In the genomic region with DNA sequence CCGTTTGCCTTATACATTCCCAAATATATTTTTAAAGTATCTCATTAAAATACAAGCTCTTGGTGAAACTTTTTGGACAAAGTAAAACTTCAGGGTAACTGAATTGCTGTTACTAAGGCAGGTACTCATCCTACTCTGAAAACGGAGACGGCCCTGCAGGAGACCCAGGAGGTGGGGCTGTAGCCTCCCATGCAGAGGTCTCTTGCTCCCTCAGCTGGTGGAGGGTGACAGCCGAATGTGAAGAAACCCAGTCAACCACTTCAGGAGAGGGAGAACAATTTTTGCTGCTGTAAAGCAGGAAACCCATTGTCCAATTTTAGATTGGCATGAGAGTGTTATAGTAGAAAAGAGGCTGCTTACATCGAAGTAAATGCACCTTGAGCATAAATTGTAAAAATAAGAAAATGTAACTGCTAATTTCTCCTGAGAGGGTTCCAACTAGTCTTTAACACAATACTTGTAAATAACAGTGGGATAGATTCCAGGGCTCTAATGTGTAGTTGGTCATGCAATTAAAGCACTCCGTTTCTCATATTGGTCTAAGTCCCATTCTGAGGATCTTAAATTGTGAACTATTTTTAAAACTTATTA, we compare ENCODE assay signal across 8 cellular contexts. TPM values are rescaled to one million over a fixed set of nuclear protein-coding genes. Genes with fewer than 3 reads are reported as not detected.
DNase-seq lines count a peak whose midpoint lies in the region; ATAC-seq and TF ChIP-seq lines count a peak whose summit lies in the region.
"Not testable (repeated sequence)": the region's sequence is repeated elsewhere in the genome, so short reads cannot be mapped to it uniquely, and the experiment has no call there.

No MANE protein-coding gene starts in this region.

- not testable (repeated sequence) for H3K36me3 ChIP-seq in CD8-positive, alpha-beta memory T cell (ENCODE audit: insufficient read depth, low read length)

- POLR2A ChIA-PET in CD8-positive, alpha-beta memory T cell (lab: Charles Lee), result not testable (repeated sequence)

- not testable (repeated sequence) for H3K27ac Mint-ChIP-seq in CD8-positive, alpha-beta memory T cell

- peaks cover 8 to 17% (median 11%) of the 10 kb centered on the region in 3 donors for H3K4me1 Mint-ChIP-seq in CD8-positive, alpha-beta memory T cell

- peaks cover 9 to 48% of the 10 kb centered on the region in 2 donors for H3K27me3 Mint-ChIP-seq in CD8-positive, alpha-beta memory T cell

- not testable (repeated sequence) for H3K4me1 ChIP-seq in CD8-positive, alpha-beta memory T cell (ENCODE audit: insufficient read depth, low read length)

- DNase-seq in CD8-positive, alpha-beta memory T cell, result peak in 4 of 5 donors; percentile 13 to 70 (median 46)
- DNase-seq in NCI-H510A (lab: John Stamatoyannopoulos, UW), result peak; percentile 10
- peak; percentile 51 to 61 for DNase-seq in cardiac fibroblast (ENCODE audit: low read depth in 2 of 2)
- peak; percentile 54 for DNase-seq in kidney tubule cell (ENCODE audit: low spot score)
- DNase-seq in stimulated activated CD4-positive, alpha-beta T cell treated with anti-CD3 and anti-CD28 coated beads, Interleukin-4, amount 100 ng/mL, for 4 hours, result peak; percentile 22 to 50

- ATAC-seq in GM19455 (IDR thresholded peaks at IDR 0.05; ENCODE audit: unreplicated experiment), result peak; percentile 93
- peak; percentile 82 for ATAC-seq in HG03439 (IDR thresholded peaks at IDR 0.05; ENCODE audit: unreplicated experiment)
- ATAC-seq in activated CD4-positive, CD25-positive, alpha-beta regulatory T cell treated with anti-CD3 and anti-CD28 coated beads, Interleukin-2, amount 50 U/mL, for 24 hours, result peak; percentile 75 to 88

- not testable (repeated sequence) for H3K9me3 Mint-ChIP-seq in CD8-positive, alpha-beta memory T cell

- H3K36me3 Mint-ChIP-seq in CD8-positive, alpha-beta memory T cell, result not testable (repeated sequence)

- H3K4me3 Mint-ChIP-seq in CD8-positive, alpha-beta memory T cell, result not testable (repeated sequence)

- CTCF ChIA-PET in CD8-positive, alpha-beta memory T cell (lab: Charles Lee), result not testable (repeated sequence)

- H3K27ac ChIP-seq in CD8-positive, alpha-beta memory T cell (ENCODE audit: low read depth, low read length), result not testable (repeated sequence)

- peak; percentile 44 for TF ChIP-seq CTCF in cardiac fibroblast (IDR thresholded peaks at IDR 0.05; ENCODE audit: low read depth, low read length)

- not testable (repeated sequence) for H3K9me3 ChIP-seq in CD8-positive, alpha-beta memory T cell (ENCODE audit: low read length)

- H3K27me3 ChIP-seq in CD8-positive, alpha-beta memory T cell (ENCODE audit: insufficient read depth, low read length, poor library complexity, severe bottlenecking), result not testable (repeated sequence)

- H3K4me3 ChIP-seq in CD8-positive, alpha-beta memory T cell (ENCODE audit: low read length); cardiac fibroblast (replicated peaks in 1 of 2; ENCODE audit: low read depth in 2 of 2, low read length in 2 of 2): not testable (repeated sequence)

RNA-seq across cellular contexts. Expression of gene BDP1, which starts 8.1 kb away (rescaled TPM):
- total RNA-seq in CD8-positive, alpha-beta memory T cell, result 10 to 100 TPM; 33.4 to 35.0 TPM
- 18.1 TPM for polyA plus RNA-seq in CD8-positive, alpha-beta memory T cell
